In genomic region chr13:37360556-37360955, GRCh38 we compare ENCODE assay signal across 28 cellular contexts.
DNase-seq lines count a peak whose midpoint lies in the region; ATAC-seq, FAIRE-seq and TF ChIP-seq lines count a peak whose summit lies in the region.
"Had no signal": no experiment of that assay in that cellular context is flagged by ENCODE, and none has a peak within 500 bp of the region (broad histone marks: within the 10 kb centered on the region; RNA-seq: fewer than 3 reads in every experiment).

No MANE protein-coding gene starts in this region.

- peaks cover 1% of the 10 kb centered on the region for H3K36me3 Mint-ChIP-seq in chondrocyte (ENCODE audit: low read depth)
- H3K36me3 Mint-ChIP-seq: memory B cell, naive B cell had no signal

- 7 to 14% (median 8%) methylated on average over 2 of the region's 2 CpGs for WGBS in ovary, 3 donors

- H3K4me1 Mint-ChIP-seq in chondrocyte (ENCODE audit: low read depth), result peaks cover 54% of the 10 kb centered on the region
- H3K4me1 Mint-ChIP-seq: activated CD4-positive, alpha-beta memory T cell treated with anti-CD3 and anti-CD28 coated beads, Interleukin-2, amount 10 ng/mL, durations not matched to agents 7 days and 5 days; activated naive CD8-positive, alpha-beta T cell treated with anti-CD3 and anti-CD28 coated beads, Interleukin-2, amount 50 U/mL, for 24 hours; memory B cell; naive B cell had no signal

- intact Hi-C loops in ovary (cut with DNase I), result no loop called here

- no peaks in the 10 kb centered on the region for H3K27me3 Mint-ChIP-seq in chondrocyte (ENCODE audit: low read depth)
- H3K27me3 Mint-ChIP-seq: activated CD4-positive, alpha-beta memory T cell treated with anti-CD3 and anti-CD28 coated beads, Interleukin-2, amount 10 ng/mL, durations not matched to agents 7 days and 5 days; activated naive CD8-positive, alpha-beta T cell treated with anti-CD3 and anti-CD28 coated beads, Interleukin-2, amount 50 U/mL, for 24 hours; dendritic cell treated with granulocyte-macrophage colony-stimulating factor and Interleukin-4, amounts not matched to agents 40 ng/mL and 50 ng/mL, for 4 days; memory B cell had no signal

- no peak for TF ChIP-seq EP300 in ovary (IDR thresholded peaks at IDR 0.05)

- no peak overlapping the region for H3K4me3 Mint-ChIP-seq in chondrocyte (ENCODE audit: unreplicated experiment)
- H3K4me3 Mint-ChIP-seq: activated CD4-positive, alpha-beta memory T cell treated with anti-CD3 and anti-CD28 coated beads, Interleukin-2, amount 10 ng/mL, durations not matched to agents 7 days and 5 days; activated naive CD8-positive, alpha-beta T cell treated with anti-CD3 and anti-CD28 coated beads, Interleukin-2, amount 50 U/mL, for 24 hours; dendritic cell treated with granulocyte-macrophage colony-stimulating factor and Interleukin-4, amounts not matched to agents 40 ng/mL and 50 ng/mL, for 4 days; memory B cell; naive B cell had no signal

- no peaks in the 10 kb centered on the region for H3K79me2 ChIP-seq in ACC112 (ENCODE audit: control insufficient read depth, insufficient read depth, low read length, unreplicated experiment)

- peaks cover 19% of the 10 kb centered on the region for H3K4me1 ChIP-seq in ACC112 (ENCODE audit: control insufficient read depth, insufficient read depth, low read length, unreplicated experiment)
- H3K4me1 ChIP-seq in ovary (ENCODE audit: insufficient read depth), result no peaks in the 10 kb centered on the region

- H3K27me3 ChIP-seq in ACC112 (ENCODE audit: insufficient read depth, low read length) (no peaks in the 10 kb centered on the region), ovary (no peaks in the 10 kb centered on the region)
- H3K27me3 ChIP-seq: cardiac muscle cell had no signal

- no peak for TF ChIP-seq CTCF in chondrocyte (IDR thresholded peaks at IDR 0.05)
- TF ChIP-seq CTCF in ovary (IDR thresholded peaks at IDR 0.05), result no peak

- H3K9me3 ChIP-seq in ovary, result no peaks in the 10 kb centered on the region

- H3K4me3 ChIP-seq in ACC112 (ENCODE audit: low read depth, low read length) (peak overlapping the region; percentile 13; the same call in 1 of the 2 replicates), ovary (no peak overlapping the region)
- H3K4me3 ChIP-seq: cardiac muscle cell had no signal

- no peaks in the 10 kb centered on the region for H3K36me3 ChIP-seq in ACC112 (ENCODE audit: insufficient read depth, low read length)
- H3K36me3 ChIP-seq in ovary, result no peaks in the 10 kb centered on the region
- H3K36me3 ChIP-seq: cardiac muscle cell had no signal

- peak; percentile 19 for DNase-seq in LHCN-M2 (ENCODE audit: low read depth)
- no peak for DNase-seq in chondrocyte (ENCODE audit: low spot score)
- peak; percentile 9 for DNase-seq in hepatic stellate cell (ENCODE audit: low spot score)
- no peak for DNase-seq in ovary
- no peak for DNase-seq in putamen (ENCODE audit: low spot score)
- no peak for DNase-seq in GM12891 (ENCODE audit: insufficient read length, low spot score)
- DNase-seq: activated CD4-positive, alpha-beta memory T cell treated with anti-CD3 and anti-CD28 coated beads, Interleukin-2, amount 10 ng/mL, durations not matched to agents 7 days and 5 days; activated effector memory CD4-positive, alpha-beta T cell treated with anti-CD3 and anti-CD28 coated beads, Interleukin-2, amount 50 U/mL, for 16 hours; activated naive CD8-positive, alpha-beta T cell treated with anti-CD3 and anti-CD28 coated beads, Interleukin-2, amount 50 U/mL, for 24 hours; activated T-cell treated with anti-CD3 and anti-CD28 coated beads for 4 hours; H7; KBM-7; naive B cell; NCI-H187; NCI-H526 treated with DMSO at 0.1 percent for 48 hours; occipital lobe; right cardiac atrium; RPMI8226; stimulated activated CD4-positive, alpha-beta T cell treated with anti-CD3 and anti-CD28 coated beads, Interleukin-15, amount 100 ng/mL, for 24 hours; stimulated activated CD8-positive, alpha-beta memory T cell treated with anti-CD3 and anti-CD28 coated beads, Interleukin-4, amount 100 ng/mL, for 48 hours; trophoblast cell had no signal

- no peak for FAIRE-seq in GM12891 (lab: Jason Lieb, UNC)
- FAIRE-seq: A204.1 had no signal

- H3K27ac Mint-ChIP-seq in chondrocyte (ENCODE audit: unreplicated experiment), result peak overlapping the region; percentile 68
- H3K27ac Mint-ChIP-seq: activated CD4-positive, alpha-beta memory T cell treated with anti-CD3 and anti-CD28 coated beads, Interleukin-2, amount 10 ng/mL, durations not matched to agents 7 days and 5 days; activated naive CD8-positive, alpha-beta T cell treated with anti-CD3 and anti-CD28 coated beads, Interleukin-2, amount 50 U/mL, for 24 hours; dendritic cell treated with granulocyte-macrophage colony-stimulating factor and Interleukin-4, amounts not matched to agents 40 ng/mL and 50 ng/mL, for 4 days; memory B cell; naive B cell had no signal

- H3K9me3 Mint-ChIP-seq in chondrocyte (ENCODE audit: low read depth), result peaks cover 5% of the 10 kb centered on the region
- H3K9me3 Mint-ChIP-seq: activated CD4-positive, alpha-beta memory T cell treated with anti-CD3 and anti-CD28 coated beads, Interleukin-2, amount 10 ng/mL, durations not matched to agents 7 days and 5 days; activated naive CD8-positive, alpha-beta T cell treated with anti-CD3 and anti-CD28 coated beads, Interleukin-2, amount 50 U/mL, for 24 hours had no signal

- H2AFZ ChIP-seq in ACC112 (ENCODE audit: low read length, unreplicated experiment), result peak overlapping the region; percentile 73

- TF ChIP-seq POLR2A in ovary (IDR thresholded peaks at IDR 0.05) (no peak), GM12891 (IDR thresholded peaks at IDR 0.05; ENCODE audit: low read depth, low read length) (no peak)

- no peak for ATAC-seq in GM18511 (IDR thresholded peaks at IDR 0.05; ENCODE audit: unreplicated experiment)
- ATAC-seq: activated CD4-positive, CD25-positive, alpha-beta regulatory T cell treated with anti-CD3 and anti-CD28 coated beads, Interleukin-2, amount 50 U/mL, for 24 hours; activated naive CD8-positive, alpha-beta T cell treated with anti-CD3 and anti-CD28 coated beads, Interleukin-2, amount 50 U/mL, for 24 hours; right cardiac atrium had no signal

- H3K27ac ChIP-seq in ACC112 (ENCODE audit: low read depth, low read length) (peak overlapping the region; percentile 60), ovary (no peak overlapping the region)
- H3K27ac ChIP-seq: cardiac muscle cell had no signal

TF ChIP-seq in GM12891, 5 proteins besides CTCF, POLR2A, EP300 and RAD21:
- TF ChIP-seq POU2F2 (IDR thresholded peaks at IDR 0.05; ENCODE audit: low read depth, low read length), result no peak
- no peak for TF ChIP-seq PAX5 (IDR thresholded peaks at IDR 0.05; ENCODE audit: insufficient read depth, low read length, severe bottlenecking)
- TF ChIP-seq SPI1 (IDR thresholded peaks at IDR 0.05; ENCODE audit: low read depth, low read length), result no peak
- no peak for TF ChIP-seq TAF1 (IDR thresholded peaks at IDR 0.05; ENCODE audit: low read depth, low read length)
- no peak for TF ChIP-seq POLR2AphosphoS5 (IDR thresholded peaks at IDR 0.05; ENCODE audit: low read depth, low read length)
TF ChIP-seq in GM12891: peak in this region for 0.

Comparison
In these comparisons a context has a peak if more than half of its experiments do, and no peak if none do; other contexts are left out.
1. DNase-seq: peak in LHCN-M2 (single experiment) and hepatic stellate cell (single experiment); none in chondrocyte (single experiment), ovary (0 of 5), putamen (single experiment) and GM12891 (single experiment).